ENCODE assay signal across 26 cellular contexts in the genomic region with DNA sequence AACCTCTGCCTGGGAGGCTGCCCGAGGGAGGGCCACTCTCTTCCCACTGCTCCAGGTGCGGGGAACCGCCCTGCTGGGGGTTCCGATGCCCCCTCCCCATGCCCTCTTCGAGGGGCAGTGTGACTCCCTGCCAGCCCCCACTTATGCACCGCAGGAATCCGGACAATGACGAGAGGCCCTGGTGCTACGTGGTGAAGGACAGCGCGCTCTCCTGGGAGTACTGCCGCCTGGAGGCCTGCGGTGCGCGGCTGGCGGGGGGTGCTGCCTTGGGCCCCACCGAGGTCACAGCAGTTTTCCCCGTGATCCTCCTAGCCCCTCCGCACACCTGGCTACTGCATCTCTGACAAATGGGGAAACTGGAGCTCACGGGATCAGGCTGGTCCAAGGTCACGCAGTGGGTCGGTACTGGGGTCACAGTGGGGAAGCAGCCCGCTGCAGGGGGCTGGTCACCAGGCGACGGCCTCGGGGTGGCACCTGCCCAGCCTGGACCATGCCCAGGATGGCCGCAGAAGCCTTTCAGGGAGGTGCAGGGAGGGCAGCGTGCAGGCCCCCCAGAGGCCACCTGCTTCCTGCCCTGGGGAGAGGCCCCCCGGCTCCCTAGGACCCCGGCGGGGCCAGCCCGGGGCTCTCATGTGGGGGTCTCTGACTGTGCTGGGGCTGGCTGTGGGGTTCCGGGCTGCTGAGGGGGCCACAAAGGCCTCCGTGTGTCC. TPM values are rescaled to one million over a fixed set of nuclear protein-coding genes. Genes with fewer than 3 reads are reported as not detected.
A peak's percentile ranks its signal among the peaks of the same experiment; 100 is the strongest.
DNase-seq lines count a peak whose midpoint lies in the region; ATAC-seq, FAIRE-seq and TF ChIP-seq lines count a peak whose summit lies in the region.
"Had no signal": no experiment of that assay in that cellular context is flagged by ENCODE, and none has a peak within 500 bp of the region (broad histone marks: within the 10 kb centered on the region; RNA-seq: fewer than 3 reads in every experiment).

No MANE protein-coding gene starts in this region.

- POLR2A ChIA-PET in HepG2 (lab: Yijun Ruan, JAX), result no interaction called here

- CTCF ChIA-PET in HepG2 (lab: Yijun Ruan, JAX; ENCODE audit: low intra/inter-chr PET ratio, low total read pairs), result no interaction called here

- no peaks in the 10 kb centered on the region for H3K9me3 ChIP-seq in left ventricle myocardium inferior (replicated peaks)
- no peaks in the 10 kb centered on the region for H3K9me3 ChIP-seq in HepG2 (ENCODE audit: low read length)
- no peaks in the 10 kb centered on the region for H3K9me3 ChIP-seq in upper lobe of right lung
- H3K9me3 ChIP-seq: HAP-1 had no signal

- TF ChIP-seq RAD21 in Ishikawa (IDR thresholded peaks at IDR 0.05; ENCODE audit: low read depth) (no peak), HepG2 (CRISPR knock-in tag; IDR thresholded peaks at IDR 0.05) (no peak)

- H3K79me2 ChIP-seq in HepG2 (ENCODE audit: insufficient read depth, low read length), result no peaks in the 10 kb centered on the region

- peak; percentile 10 for DNase-seq in Right ventricle myocardium superior
- DNase-seq in left ventricle myocardium inferior, result no peak
- DNase-seq in HepG2 (ENCODE audit: low spot score), result no peak
- no peak for DNase-seq in upper lobe of right lung
- no peak for DNase-seq in NCI-H510A (lab: John Stamatoyannopoulos, UW)
- no peak for DNase-seq in iPS-NIHi11 (ENCODE audit: low spot score)
- DNase-seq: C1 segment of cervical spinal cord; CD4-positive, alpha-beta memory T cell; COR-L47; IMR-90; NCI-H1092 treated with DMSO at 0.1 percent for 48 hours; NCI-H1436; NCI-H1930; NCI-H2107; NCI-H524 treated with DMSO at 0.1 percent for 48 hours; NCI-H774; PC-9; SHP77 had no signal

- H3K4me1 ChIP-seq in left ventricle myocardium inferior (peaks cover 6% of the 10 kb centered on the region), HepG2 (ENCODE audit: insufficient read depth, low read length) (peaks cover 43% of the 10 kb centered on the region), upper lobe of right lung (peaks cover 6% of the 10 kb centered on the region)
- H3K4me1 ChIP-seq: HAP-1 had no signal

- no peaks in the 10 kb centered on the region for H4K20me1 ChIP-seq in HepG2 (ENCODE audit: insufficient read depth, low read length)

- no TSS peak for BruUV-seq in HepG2 (replicated peaks; lab: Mats Ljungman, UMichigan)

- ATAC-seq in Right ventricle myocardium superior (ENCODE audit: poor library complexity) (no peak), HepG2 (no peak), upper lobe of right lung (peak; percentile 5)
- ATAC-seq: GM23338 had no signal

- H3K27ac ChIP-seq in left ventricle myocardium inferior (replicated peaks), result no peak overlapping the region
- H3K27ac ChIP-seq in HepG2 (ENCODE audit: extremely low read length, insufficient read depth, low read length), result no peak overlapping the region
- no peak overlapping the region for H3K27ac ChIP-seq in upper lobe of right lung
- H3K27ac ChIP-seq: PC-9 had no signal

- H3K36me3 ChIP-seq in left ventricle myocardium inferior, result no peaks in the 10 kb centered on the region
- H3K36me3 ChIP-seq in HepG2 (replicated peaks in 1 of 2; ENCODE audit: control insufficient read depth in 1 of 2, insufficient read depth in 2 of 2, low read length in 2 of 2), result no peaks in the 10 kb centered on the region; a peak in 1 of 5 replicates
- H3K36me3 ChIP-seq in upper lobe of right lung, result no peaks in the 10 kb centered on the region
- H3K36me3 ChIP-seq: HAP-1 had no signal

- in situ Hi-C loops in HepG2 (cut with HindIII; ENCODE audit: extremely low pct_ligation_motif_present, low pct_unique_long_range_greater_than_20kb), result loop anchor here (5.0 kb wide), 1 partner anchor 98 kb away; no protein-coding TSS in a partner anchor

- H3K27me3 ChIP-seq in left ventricle myocardium inferior (ENCODE audit: low read depth) (peaks cover 7% of the 10 kb centered on the region), HepG2 (ENCODE audit: control insufficient read depth in 1 of 2, insufficient read depth in 2 of 2, low read length in 2 of 2) (no peaks in the 10 kb centered on the region), upper lobe of right lung (no peaks in the 10 kb centered on the region)

- no peak overlapping the region for H3K9ac ChIP-seq in HepG2 (ENCODE audit: insufficient read depth, low read depth, low read length)

- TF ChIP-seq POLR2A in HepG2 (IDR thresholded peaks at IDR 0.05; ENCODE audit: insufficient read depth in 1 of 2, low read depth in 2 of 2, low read length in 2 of 2), result no peak

- H3K4me3 ChIP-seq in left ventricle myocardium inferior (no peak overlapping the region), HepG2 (replicated peaks in 1 of 3; ENCODE audit: insufficient read depth in 1 of 3, low read depth in 2 of 3, low read length in 3 of 3) (no peak overlapping the region), upper lobe of right lung (no peak overlapping the region)
- H3K4me3 ChIP-seq: GM23338, HAP-1, PC-9 had no signal

- no peak overlapping the region for H2AFZ ChIP-seq in HepG2 (ENCODE audit: low read length)
- H2AFZ ChIP-seq: GM23338, PC-9 had no signal

- WGBS in HepG2 (ENCODE audit: low lambda C conversion rate), result 99% methylated on average over 14 of the region's 34 CpGs

- H3K4me2 ChIP-seq in HepG2 (ENCODE audit: low read depth, low read length), result no peak overlapping the region
- H3K4me2 ChIP-seq: GM23338, PC-9 had no signal

- no peak for FAIRE-seq in HepG2 (lab: Jason Lieb, UNC)
- FAIRE-seq: G401.6, GM12891 had no signal

- TF ChIP-seq CTCF in left ventricle myocardium inferior (IDR thresholded peaks at IDR 0.05; ENCODE audit: borderline replicate concordance), result no peak
- TF ChIP-seq CTCF in HepG2 (CRISPR knock-in tag; IDR thresholded peaks at IDR 0.05), result no peak
- no peak for TF ChIP-seq CTCF in upper lobe of right lung (IDR thresholded peaks at IDR 0.05)

- TF ChIP-seq EP300 in Ishikawa (IDR thresholded peaks at IDR 0.05; ENCODE audit: borderline replicate concordance), result no peak
- no peak for TF ChIP-seq EP300 in HepG2 (IDR thresholded peaks at IDR 0.05; ENCODE audit: low read depth in 2 of 2, low read length in 2 of 2)
- no peak for TF ChIP-seq EP300 in HepG2 (CRISPR knock-in tag; IDR thresholded peaks at IDR 0.05; ENCODE audit: borderline replicate concordance)

- intact Hi-C loops in Right ventricle myocardium superior (cut with DNase I), result loop anchor here (10.0 kb wide), 1 partner anchor 250 kb away; no protein-coding TSS in a partner anchor
- intact Hi-C loops in left ventricle myocardium inferior (cut with micrococcal nuclease), result no loop called here
- intact Hi-C loops in HepG2 (cut with micrococcal nuclease; ENCODE audit: unreplicated experiment), result no loop called here
- intact Hi-C loops in upper lobe of right lung (cut with DNase I), result no loop called here

RNA-seq across cellular contexts. Expression of a gene that starts 3.5 kb away (rescaled TPM):
- 1.9 TPM for total RNA-seq in Right ventricle myocardium superior
- total RNA-seq in left ventricle myocardium inferior, result 0.80 TPM
- 0.98 and 8.5 TPM in 2 replicates for total RNA-seq in HepG2 (2016; rRNA removed; fragmentation: Illumina TruSeq; extraction: Trizol)
- 1.8 and 1.9 TPM in 2 replicates for total RNA-seq in HepG2 (2016; cell fraction: cytosol; rRNA removed; fragmentation: Illumina TruSeq; extraction: Trizol; ENCODE audit: low read depth)
- 1.2 and 9.0 TPM in 2 replicates for total RNA-seq in HepG2 (2016; cell fraction: insoluble cytoplasmic fraction; rRNA removed; fragmentation: Illumina TruSeq; extraction: Trizol)
- 1.4 and 1.8 TPM in 2 replicates for total RNA-seq in HepG2 (2016; cell fraction: membrane; rRNA removed; fragmentation: Illumina TruSeq; extraction: Trizol)
- 14.0 and 15.7 TPM in 2 replicates for total RNA-seq in HepG2 (2016; cell fraction: nucleus; rRNA removed; fragmentation: Illumina TruSeq; extraction: Trizol)
- 63.6 and 107 TPM in 2 replicates for polyA plus RNA-seq in HepG2 (2011; rRNA removed)
- polyA plus RNA-seq in HepG2 (2011; cell fraction: cytosol; rRNA removed), result 8.9 and 16.3 TPM in 2 replicates
- polyA plus RNA-seq in HepG2 (2011; cell fraction: nucleus; rRNA removed), result 1,761 and 2,041 TPM in 2 replicates
- polyA plus RNA-seq in HepG2 (2012), result 31.4 and 46.5 TPM in 2 replicates
- polyA plus RNA-seq in HepG2 (2016; cell fraction: cytosol; fragmentation: Illumina TruSeq; extraction: Trizol; ENCODE audit: low read depth), result 1.9 and 2.1 TPM in 2 replicates
- 1.9 and 2.5 TPM in 2 replicates for polyA plus RNA-seq in HepG2 (2016; cell fraction: insoluble cytoplasmic fraction; fragmentation: Illumina TruSeq; extraction: Trizol; ENCODE audit: low read depth)
- 1.6 and 2.1 TPM in 2 replicates for polyA plus RNA-seq in HepG2 (2016; cell fraction: membrane; fragmentation: Illumina TruSeq; extraction: Trizol; ENCODE audit: low read depth)
- 65.6 and 66.9 TPM in 2 replicates for polyA plus RNA-seq in HepG2 (2016; cell fraction: nucleus; fragmentation: Illumina TruSeq; extraction: Trizol; ENCODE audit: insufficient read depth, low read depth)
- 15.4 TPM in 1 of 2 replicates, not detected in the other for polyA minus RNA-seq in HepG2 (2011; rRNA and poly(A)+ RNA removed; ENCODE audit: low replicate concordance)
- 5.8 and 5.9 TPM in 2 replicates for polyA minus RNA-seq in HepG2 (2011; cell fraction: cytosol; rRNA and poly(A)+ RNA removed)
- 43.4 and 57.3 TPM in 2 replicates for polyA minus RNA-seq in HepG2 (2011; cell fraction: nucleus; rRNA and poly(A)+ RNA removed)
- 1.2 TPM for total RNA-seq in upper lobe of right lung
- total RNA-seq: IMR-90, RPMI7951, SK-MEL-5 had no signal
- polyA plus RNA-seq: CD4-positive, alpha-beta memory T cell; GM23338 had no signal

RNA-seq across cellular contexts. Expression of a gene that starts 17.8 kb away (rescaled TPM):
- 33.7 TPM for total RNA-seq in Right ventricle myocardium superior
- 46.7 TPM for total RNA-seq in left ventricle myocardium inferior
- 0.07 TPM in 1 of 2 replicates, not detected in the other for total RNA-seq in HepG2 (2016; rRNA removed; fragmentation: Illumina TruSeq; extraction: Trizol)
- total RNA-seq in HepG2 (2016; cell fraction: cytosol; rRNA removed; fragmentation: Illumina TruSeq; extraction: Trizol; ENCODE audit: low read depth), result not detected in 2 replicates
- 0.04 TPM in 1 of 2 replicates, not detected in the other for total RNA-seq in HepG2 (2016; cell fraction: insoluble cytoplasmic fraction; rRNA removed; fragmentation: Illumina TruSeq; extraction: Trizol)
- 0.06 TPM in 1 of 2 replicates, not detected in the other for total RNA-seq in HepG2 (2016; cell fraction: membrane; rRNA removed; fragmentation: Illumina TruSeq; extraction: Trizol)
- total RNA-seq in HepG2 (2016; cell fraction: nucleus; rRNA removed; fragmentation: Illumina TruSeq; extraction: Trizol), result not detected in 2 replicates
- polyA plus RNA-seq in HepG2 (2011; rRNA removed), result 0.03 and 0.05 TPM in 2 replicates
- polyA plus RNA-seq in HepG2 (2011; cell fraction: cytosol; rRNA removed), result 0.05 and 0.08 TPM in 2 replicates
- 0.26 and 0.32 TPM in 2 replicates for polyA plus RNA-seq in HepG2 (2011; cell fraction: nucleus; rRNA removed)
- polyA plus RNA-seq in HepG2 (2012), result not detected in 2 replicates
- polyA plus RNA-seq in HepG2 (2016; cell fraction: cytosol; fragmentation: Illumina TruSeq; extraction: Trizol; ENCODE audit: low read depth), result not detected in 2 replicates
- polyA plus RNA-seq in HepG2 (2016; cell fraction: insoluble cytoplasmic fraction; fragmentation: Illumina TruSeq; extraction: Trizol; ENCODE audit: low read depth), result 0.19 TPM in 1 of 2 replicates, not detected in the other
- not detected in 2 replicates for polyA plus RNA-seq in HepG2 (2016; cell fraction: membrane; fragmentation: Illumina TruSeq; extraction: Trizol; ENCODE audit: low read depth)
- not detected in 2 replicates for polyA plus RNA-seq in HepG2 (2016; cell fraction: nucleus; fragmentation: Illumina TruSeq; extraction: Trizol; ENCODE audit: insufficient read depth, low read depth)
- polyA minus RNA-seq in HepG2 (2011; rRNA and poly(A)+ RNA removed; ENCODE audit: low replicate concordance), result 0.38 TPM in 1 of 2 replicates, not detected in the other
- polyA minus RNA-seq in HepG2 (2011; cell fraction: cytosol; rRNA and poly(A)+ RNA removed), result not detected in 2 replicates
- polyA minus RNA-seq in HepG2 (2011; cell fraction: nucleus; rRNA and poly(A)+ RNA removed), result not detected in 2 replicates
- total RNA-seq in upper lobe of right lung, result 3.6 TPM
- total RNA-seq: A673; CD4-positive, alpha-beta memory T cell; IMR-90; RPMI7951; SK-MEL-5 had no signal
- polyA plus RNA-seq: IMR-90 had no signal
